ENCODE assay signal across 5 cellular contexts in the genomic region with DNA sequence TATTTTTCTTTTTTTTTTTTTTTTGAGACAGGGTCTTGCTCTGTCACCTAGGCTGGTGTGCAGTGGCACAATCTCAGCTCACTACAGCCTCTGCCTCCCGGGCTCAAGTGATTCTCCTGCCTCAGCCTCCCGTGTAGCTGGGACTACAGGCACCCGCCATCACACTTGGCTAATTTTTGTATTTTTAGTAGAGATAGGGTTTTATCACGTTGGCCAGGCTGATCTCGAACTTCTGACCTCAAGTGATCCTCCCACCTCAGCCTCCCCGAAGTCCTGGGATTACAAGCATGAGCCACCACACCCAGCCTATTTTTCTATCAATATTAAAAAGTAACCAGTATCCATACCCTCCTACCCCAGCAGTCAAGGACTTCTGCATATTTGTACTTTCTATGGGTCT. TPM values are rescaled to one million over a fixed set of nuclear protein-coding genes. Genes with fewer than 3 reads are reported as not detected.
"Had no signal": no experiment of that assay in that cellular context is flagged by ENCODE, and none has a peak within 500 bp of the region (broad histone marks: within the 10 kb centered on the region; RNA-seq: fewer than 3 reads in every experiment).

No MANE protein-coding gene starts in this region.

RNA-seq across cellular contexts. Expression of a gene that starts 15.6 kb away (rescaled TPM):
- total RNA-seq: HepG2, HT-29, HT1080, IMR-90 had no signal
- polyA plus RNA-seq: HepG2, IMR-90 had no signal

RNA-seq across cellular contexts. Expression of a gene that starts 21.9 kb away (rescaled TPM):
- polyA plus RNA-seq: IgD-negative memory B cell had no signal

RNA-seq across cellular contexts. Expression of a gene that starts 22.6 kb away (rescaled TPM):
- total RNA-seq: HepG2 had no signal
- polyA plus RNA-seq: HepG2, IgD-negative memory B cell had no signal

RNA-seq across cellular contexts. Expression of a gene that starts 23.1 kb away (rescaled TPM):
- total RNA-seq: HepG2, HT-29, HT1080, IMR-90 had no signal
- polyA plus RNA-seq: IMR-90 had no signal
